1 cellular context compared by ENCODE assay signal in genomic region chr1:31793086-31793485, GRCh38.
TF ChIP-seq lines count a peak whose summit lies in the region.

No MANE protein-coding gene starts in this region.

TF ChIP-seq in HepG2, 621 proteins besides CTCF, POLR2A, EP300 and RAD21:
- TF ChIP-seq ZBTB25 (CRISPR knock-in tag; IDR thresholded peaks at IDR 0.05), result no peak
- no peak for TF ChIP-seq PPARG (CRISPR knock-in tag; conservative IDR thresholded peaks at IDR 0.05)
- TF ChIP-seq BRF2 (CRISPR knock-in tag; IDR thresholded peaks at IDR 0.05), result no peak
- no peak for TF ChIP-seq ZNF605 (CRISPR knock-in tag; IDR thresholded peaks at IDR 0.05)
- no peak for TF ChIP-seq ZNF3 (CRISPR knock-in tag; IDR thresholded peaks at IDR 0.05)
- TF ChIP-seq ZNF784 (CRISPR knock-in tag; IDR thresholded peaks at IDR 0.05; ENCODE audit: borderline replicate concordance), result no peak
- TF ChIP-seq SOX6 (IDR thresholded peaks at IDR 0.05), result no peak
- no peak for TF ChIP-seq SOX6 (CRISPR knock-in tag; IDR thresholded peaks at IDR 0.05)
- no peak for TF ChIP-seq ZNF570 (CRISPR knock-in tag; IDR thresholded peaks at IDR 0.05; ENCODE audit: borderline replicate concordance)
- TF ChIP-seq NFRKB (IDR thresholded peaks at IDR 0.05), result no peak
- no peak for TF ChIP-seq ZNF407 (CRISPR knock-in tag; IDR thresholded peaks at IDR 0.05; ENCODE audit: not compliant biosample characterization)
- TF ChIP-seq ZNF512B (CRISPR knock-in tag; IDR thresholded peaks at IDR 0.05; ENCODE audit: borderline replicate concordance), result no peak
TF ChIP-seq in HepG2: peak in this region for 0.
